Comparison of ENCODE assay signal across 1 cellular context in the genomic region with DNA sequence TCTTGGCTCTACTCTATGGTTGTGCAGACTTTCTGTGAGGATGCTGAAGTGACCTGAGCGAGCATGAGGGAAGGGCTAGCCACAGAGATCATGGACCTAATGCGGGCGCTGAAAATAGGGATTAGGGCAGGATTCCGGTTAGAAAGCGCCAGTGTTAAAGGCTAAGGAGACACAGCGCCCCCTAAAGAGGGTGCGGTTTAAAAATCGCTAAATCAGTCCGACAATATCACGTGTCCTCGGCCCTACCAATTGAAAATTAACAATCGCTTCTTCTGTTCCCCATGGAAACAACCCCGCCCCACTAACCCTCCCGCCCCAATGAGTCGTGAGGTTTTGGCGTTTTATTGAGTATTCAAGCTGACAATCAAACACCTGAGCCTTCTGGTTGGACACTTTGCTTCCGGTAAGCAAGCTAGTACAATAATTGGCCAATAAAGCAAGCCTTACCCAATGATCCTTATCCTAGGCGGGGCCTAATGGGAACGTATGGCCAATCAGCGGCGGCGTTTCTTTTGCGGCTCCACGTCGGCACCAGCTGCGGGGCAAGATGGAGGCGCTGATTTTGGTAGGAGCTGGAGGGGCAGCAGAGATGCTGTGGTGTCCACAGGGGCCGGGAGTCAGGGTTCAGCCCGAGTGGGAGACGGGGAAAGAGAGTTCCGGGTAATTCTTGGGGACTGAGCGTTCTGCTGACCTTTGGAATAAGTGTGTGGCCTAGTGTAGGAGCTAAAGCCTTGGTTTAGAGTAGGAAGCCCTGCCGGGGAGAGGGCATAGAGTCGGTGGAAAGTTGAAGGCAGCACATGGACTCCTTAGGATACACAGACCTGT.
A peak's percentile ranks its signal among the peaks of the same experiment; 100 is the strongest.
TF ChIP-seq lines count a peak whose summit lies in the region.

A gene with protein sequence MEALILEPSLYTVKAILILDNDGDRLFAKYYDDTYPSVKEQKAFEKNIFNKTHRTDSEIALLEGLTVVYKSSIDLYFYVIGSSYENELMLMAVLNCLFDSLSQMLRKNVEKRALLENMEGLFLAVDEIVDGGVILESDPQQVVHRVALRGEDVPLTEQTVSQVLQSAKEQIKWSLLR (plus strand): TSS at position 515 of the 825 bp plus-strand sequence. CDS start 33 bp downstream, at position 548.

TF ChIP-seq in K562, 482 proteins besides CTCF, POLR2A, EP300 and RAD21 (continued from another document):
- TF ChIP-seq FOXM1 (IDR thresholded peaks at IDR 0.05; ENCODE audit: low read depth), result peak; percentile 47
- TF ChIP-seq FOXM1 (CRISPR knock-in tag; IDR thresholded peaks at IDR 0.05; ENCODE audit: low read depth), result no peak
TF ChIP-seq in K562: peak in this region for 174.
